Comparison of ENCODE assay signal across 2 cellular contexts in the genomic region with DNA sequence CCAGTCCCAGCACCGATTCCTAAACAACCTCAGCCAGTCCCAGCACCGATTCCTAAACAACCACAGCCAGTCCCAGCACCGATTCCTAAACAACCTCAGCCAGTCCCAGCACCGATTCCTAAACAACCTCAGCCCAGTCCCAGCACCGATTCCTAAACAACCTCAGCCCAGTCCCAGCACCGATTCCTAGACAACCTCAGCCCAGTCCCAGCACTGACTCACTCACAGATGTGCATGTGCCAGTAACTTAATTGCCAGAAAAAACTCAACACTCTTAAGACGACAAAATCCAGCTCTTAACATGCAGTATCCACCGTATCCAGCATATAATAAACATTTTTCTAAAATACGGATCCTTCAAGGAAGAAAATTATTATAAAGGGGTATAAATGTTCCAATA. TPM values are rescaled to one million over a fixed set of nuclear protein-coding genes. Genes with fewer than 3 reads are reported as not detected.
"Had no signal": no experiment of that assay in that cellular context is flagged by ENCODE, and none has a peak within 500 bp of the region (broad histone marks: within the 10 kb centered on the region; RNA-seq: fewer than 3 reads in every experiment).

No MANE protein-coding gene starts in this region.

RNA-seq across cellular contexts. Expression of gene PLEKHG4B, which starts 12.1 kb away (rescaled TPM):
- total RNA-seq: gastrocnemius medialis, psoas muscle had no signal
